In genomic region chr7:79459381-79459780, GRCh38 we compare ENCODE assay signal across 2 cellular contexts.
TF ChIP-seq lines count a peak whose summit lies in the region.

No MANE protein-coding gene starts in this region.

TF ChIP-seq in A549, 52 proteins besides CTCF, POLR2A, EP300 and RAD21:
- TF ChIP-seq ZC3H11A (IDR thresholded peaks at IDR 0.05): no peak
- no peak for TF ChIP-seq EHF (CRISPR knock-in tag; IDR thresholded peaks at IDR 0.05)
- no peak for TF ChIP-seq SREBF2 (IDR thresholded peaks at IDR 0.05)
- no peak for TF ChIP-seq EHMT2 (IDR thresholded peaks at IDR 0.05; ENCODE audit: low read depth)
- TF ChIP-seq MAZ (IDR thresholded peaks at IDR 0.05; ENCODE audit: borderline replicate concordance, low read depth, low read length): no peak
- TF ChIP-seq ELK1 (IDR thresholded peaks at IDR 0.05; ENCODE audit: low read depth, low read length): no peak
- no peak for TF ChIP-seq ZFP36 (IDR thresholded peaks at IDR 0.05; ENCODE audit: borderline replicate concordance, partially characterized antibody)
- no peak for TF ChIP-seq JUN (IDR thresholded peaks at IDR 0.05)
- no peak for TF ChIP-seq MAFK (IDR thresholded peaks at IDR 0.05; ENCODE audit: partially characterized antibody)
- no peak for TF ChIP-seq CBX2 (IDR thresholded peaks at IDR 0.05; ENCODE audit: borderline replicate concordance, low read depth)
- no peak for TF ChIP-seq FOXS1 (CRISPR knock-in tag; IDR thresholded peaks at IDR 0.05)
- TF ChIP-seq ZSCAN20 (CRISPR knock-in tag; IDR thresholded peaks at IDR 0.05): no peak
- no peak for TF ChIP-seq KDM1A (IDR thresholded peaks at IDR 0.05; ENCODE audit: low read depth)
- no peak for TF ChIP-seq HOXB13 (CRISPR knock-in tag; IDR thresholded peaks at IDR 0.05; ENCODE audit: low read depth)
- TF ChIP-seq HMGXB4 (CRISPR knock-in tag; IDR thresholded peaks at IDR 0.05; ENCODE audit: borderline replicate concordance): no peak

TF ChIP-seq in IMR-90, 13 proteins besides CTCF, POLR2A, EP300 and RAD21:
- TF ChIP-seq RCOR1 (IDR thresholded peaks at IDR 0.05; ENCODE audit: insufficient replicate concordance, low read length) (no peak), CEBPB (IDR thresholded peaks at IDR 0.05; ENCODE audit: low read depth, low read length) (no peak), SMC3 (IDR thresholded peaks at IDR 0.05; ENCODE audit: low read depth, low read length) (no peak), MAFK (IDR thresholded peaks at IDR 0.05; ENCODE audit: low read depth, low read length) (no peak), RFX5 (IDR thresholded peaks at IDR 0.05; ENCODE audit: low read depth, low read length) (no peak), MXI1 (IDR thresholded peaks at IDR 0.05; ENCODE audit: borderline replicate concordance, low read depth, low read length) (no peak), CHD1 (IDR thresholded peaks at IDR 0.05; ENCODE audit: low read depth, low read length) (no peak), FOS (IDR thresholded peaks at IDR 0.05; ENCODE audit: low read depth, low read length) (no peak), MAZ (IDR thresholded peaks at IDR 0.05; ENCODE audit: borderline replicate concordance, low read depth, low read length) (no peak), USF2 (IDR thresholded peaks at IDR 0.05; ENCODE audit: low read depth, low read length) (no peak), BHLHE40 (IDR thresholded peaks at IDR 0.05; ENCODE audit: low read depth, low read length) (no peak), NFE2L2 (IDR thresholded peaks at IDR 0.05; ENCODE audit: low read depth, low read length) (no peak), ELK1 (IDR thresholded peaks at IDR 0.05; ENCODE audit: borderline replicate concordance, low read depth, low read length) (no peak)
